ENCODE assay signal across 1 cellular context in the genomic region with DNA sequence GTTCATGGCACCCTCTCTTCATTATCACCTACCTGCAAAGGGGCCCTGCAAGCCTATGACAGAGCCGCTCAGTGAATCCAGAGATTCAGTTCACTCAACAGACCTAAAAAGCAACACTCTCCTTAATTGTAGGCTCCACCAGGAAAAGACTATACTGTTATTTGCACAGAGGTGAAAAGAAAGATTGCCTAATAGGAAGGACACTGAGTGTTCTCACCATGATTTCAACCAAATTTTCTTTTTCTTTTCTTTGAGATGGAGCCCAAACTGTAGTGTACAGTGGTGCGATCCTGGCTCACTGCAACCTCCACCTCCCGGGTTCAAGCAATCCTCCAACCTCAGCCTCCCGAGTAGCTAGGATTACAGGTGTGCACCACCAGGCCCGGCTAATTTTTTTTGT.
TF ChIP-seq lines count a peak whose summit lies in the region.

No MANE protein-coding gene starts in this region.

TF ChIP-seq in HepG2, 621 proteins besides CTCF, POLR2A, EP300 and RAD21 (continued from another document):
- TF ChIP-seq, protein P1, sequence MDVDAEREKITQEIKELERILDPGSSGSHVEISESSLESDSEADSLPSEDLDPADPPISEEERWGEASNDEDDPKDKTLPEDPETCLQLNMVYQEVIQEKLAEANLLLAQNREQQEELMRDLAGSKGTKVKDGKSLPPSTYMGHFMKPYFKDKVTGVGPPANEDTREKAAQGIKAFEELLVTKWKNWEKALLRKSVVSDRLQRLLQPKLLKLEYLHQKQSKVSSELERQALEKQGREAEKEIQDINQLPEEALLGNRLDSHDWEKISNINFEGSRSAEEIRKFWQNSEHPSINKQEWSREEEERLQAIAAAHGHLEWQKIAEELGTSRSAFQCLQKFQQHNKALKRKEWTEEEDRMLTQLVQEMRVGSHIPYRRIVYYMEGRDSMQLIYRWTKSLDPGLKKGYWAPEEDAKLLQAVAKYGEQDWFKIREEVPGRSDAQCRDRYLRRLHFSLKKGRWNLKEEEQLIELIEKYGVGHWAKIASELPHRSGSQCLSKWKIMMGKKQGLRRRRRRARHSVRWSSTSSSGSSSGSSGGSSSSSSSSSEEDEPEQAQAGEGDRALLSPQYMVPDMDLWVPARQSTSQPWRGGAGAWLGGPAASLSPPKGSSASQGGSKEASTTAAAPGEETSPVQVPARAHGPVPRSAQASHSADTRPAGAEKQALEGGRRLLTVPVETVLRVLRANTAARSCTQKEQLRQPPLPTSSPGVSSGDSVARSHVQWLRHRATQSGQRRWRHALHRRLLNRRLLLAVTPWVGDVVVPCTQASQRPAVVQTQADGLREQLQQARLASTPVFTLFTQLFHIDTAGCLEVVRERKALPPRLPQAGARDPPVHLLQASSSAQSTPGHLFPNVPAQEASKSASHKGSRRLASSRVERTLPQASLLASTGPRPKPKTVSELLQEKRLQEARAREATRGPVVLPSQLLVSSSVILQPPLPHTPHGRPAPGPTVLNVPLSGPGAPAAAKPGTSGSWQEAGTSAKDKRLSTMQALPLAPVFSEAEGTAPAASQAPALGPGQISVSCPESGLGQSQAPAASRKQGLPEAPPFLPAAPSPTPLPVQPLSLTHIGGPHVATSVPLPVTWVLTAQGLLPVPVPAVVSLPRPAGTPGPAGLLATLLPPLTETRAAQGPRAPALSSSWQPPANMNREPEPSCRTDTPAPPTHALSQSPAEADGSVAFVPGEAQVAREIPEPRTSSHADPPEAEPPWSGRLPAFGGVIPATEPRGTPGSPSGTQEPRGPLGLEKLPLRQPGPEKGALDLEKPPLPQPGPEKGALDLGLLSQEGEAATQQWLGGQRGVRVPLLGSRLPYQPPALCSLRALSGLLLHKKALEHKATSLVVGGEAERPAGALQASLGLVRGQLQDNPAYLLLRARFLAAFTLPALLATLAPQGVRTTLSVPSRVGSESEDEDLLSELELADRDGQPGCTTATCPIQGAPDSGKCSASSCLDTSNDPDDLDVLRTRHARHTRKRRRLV (CRISPR knock-in tag; IDR thresholded peaks at IDR 0.05): no peak
- TF ChIP-seq, protein P2, sequence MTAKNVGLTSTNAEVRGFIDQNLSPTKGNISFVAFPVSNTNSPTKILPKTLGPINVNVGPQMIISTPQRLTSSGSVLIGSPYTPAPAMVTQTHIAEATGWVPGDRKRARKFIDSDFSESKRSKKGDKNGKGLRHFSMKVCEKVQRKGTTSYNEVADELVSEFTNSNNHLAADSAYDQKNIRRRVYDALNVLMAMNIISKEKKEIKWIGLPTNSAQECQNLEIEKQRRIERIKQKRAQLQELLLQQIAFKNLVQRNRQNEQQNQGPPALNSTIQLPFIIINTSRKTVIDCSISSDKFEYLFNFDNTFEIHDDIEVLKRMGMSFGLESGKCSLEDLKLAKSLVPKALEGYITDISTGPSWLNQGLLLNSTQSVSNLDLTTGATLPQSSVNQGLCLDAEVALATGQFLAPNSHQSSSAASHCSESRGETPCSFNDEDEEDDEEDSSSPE (CRISPR knock-in tag; IDR thresholded peaks at IDR 0.05): no peak
- no peak for TF ChIP-seq HHEX (CRISPR knock-in tag; IDR thresholded peaks at IDR 0.05)
- TF ChIP-seq, protein P3, sequence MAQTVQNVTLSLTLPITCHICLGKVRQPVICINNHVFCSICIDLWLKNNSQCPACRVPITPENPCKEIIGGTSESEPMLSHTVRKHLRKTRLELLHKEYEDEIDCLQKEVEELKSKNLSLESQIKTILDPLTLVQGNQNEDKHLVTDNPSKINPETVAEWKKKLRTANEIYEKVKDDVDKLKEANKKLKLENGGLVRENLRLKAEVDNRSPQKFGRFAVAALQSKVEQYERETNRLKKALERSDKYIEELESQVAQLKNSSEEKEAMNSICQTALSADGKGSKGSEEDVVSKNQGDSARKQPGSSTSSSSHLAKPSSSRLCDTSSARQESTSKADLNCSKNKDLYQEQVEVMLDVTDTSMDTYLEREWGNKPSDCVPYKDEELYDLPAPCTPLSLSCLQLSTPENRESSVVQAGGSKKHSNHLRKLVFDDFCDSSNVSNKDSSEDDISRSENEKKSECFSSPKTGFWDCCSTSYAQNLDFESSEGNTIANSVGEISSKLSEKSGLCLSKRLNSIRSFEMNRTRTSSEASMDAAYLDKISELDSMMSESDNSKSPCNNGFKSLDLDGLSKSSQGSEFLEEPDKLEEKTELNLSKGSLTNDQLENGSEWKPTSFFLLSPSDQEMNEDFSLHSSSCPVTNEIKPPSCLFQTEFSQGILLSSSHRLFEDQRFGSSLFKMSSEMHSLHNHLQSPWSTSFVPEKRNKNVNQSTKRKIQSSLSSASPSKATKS (CRISPR knock-in tag; IDR thresholded peaks at IDR 0.05): no peak
- no peak for TF ChIP-seq ZBTB8A (CRISPR knock-in tag; IDR thresholded peaks at IDR 0.05; ENCODE audit: borderline replicate concordance, low read depth)
- no peak for TF ChIP-seq ZFP1 (CRISPR knock-in tag; IDR thresholded peaks at IDR 0.05)
- TF ChIP-seq, protein P4, sequence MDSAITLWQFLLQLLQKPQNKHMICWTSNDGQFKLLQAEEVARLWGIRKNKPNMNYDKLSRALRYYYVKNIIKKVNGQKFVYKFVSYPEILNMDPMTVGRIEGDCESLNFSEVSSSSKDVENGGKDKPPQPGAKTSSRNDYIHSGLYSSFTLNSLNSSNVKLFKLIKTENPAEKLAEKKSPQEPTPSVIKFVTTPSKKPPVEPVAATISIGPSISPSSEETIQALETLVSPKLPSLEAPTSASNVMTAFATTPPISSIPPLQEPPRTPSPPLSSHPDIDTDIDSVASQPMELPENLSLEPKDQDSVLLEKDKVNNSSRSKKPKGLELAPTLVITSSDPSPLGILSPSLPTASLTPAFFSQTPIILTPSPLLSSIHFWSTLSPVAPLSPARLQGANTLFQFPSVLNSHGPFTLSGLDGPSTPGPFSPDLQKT (CRISPR knock-in tag; IDR thresholded peaks at IDR 0.05; ENCODE audit: borderline replicate concordance): no peak
- no peak for TF ChIP-seq FOXO1 (CRISPR knock-in tag; IDR thresholded peaks at IDR 0.05)
- TF ChIP-seq SOX6 (IDR thresholded peaks at IDR 0.05): no peak
- 0 out of 2 replicates have a peak, but pooled peaks have one; percentile 4 for TF ChIP-seq SOX6 (CRISPR knock-in tag; IDR thresholded peaks at IDR 0.05)
- no peak for TF ChIP-seq PTBP1 (IDR thresholded peaks at IDR 0.05; ENCODE audit: low read depth, low read length, poor library complexity, severe bottlenecking)
- 0 out of 2 replicates have a peak, but pooled peaks have one; percentile 49 for TF ChIP-seq ZNF501 (CRISPR knock-in tag; IDR thresholded peaks at IDR 0.05)
- TF ChIP-seq TARDBP (CRISPR knock-in tag; IDR thresholded peaks at IDR 0.05): peak; percentile 30; the same call in 1 of the 2 replicates
- peak; percentile 51; the same call in 1 of the 2 replicates for TF ChIP-seq ZNF460 (CRISPR knock-in tag; IDR thresholded peaks at IDR 0.05; ENCODE audit: borderline replicate concordance)
- TF ChIP-seq, protein P5, sequence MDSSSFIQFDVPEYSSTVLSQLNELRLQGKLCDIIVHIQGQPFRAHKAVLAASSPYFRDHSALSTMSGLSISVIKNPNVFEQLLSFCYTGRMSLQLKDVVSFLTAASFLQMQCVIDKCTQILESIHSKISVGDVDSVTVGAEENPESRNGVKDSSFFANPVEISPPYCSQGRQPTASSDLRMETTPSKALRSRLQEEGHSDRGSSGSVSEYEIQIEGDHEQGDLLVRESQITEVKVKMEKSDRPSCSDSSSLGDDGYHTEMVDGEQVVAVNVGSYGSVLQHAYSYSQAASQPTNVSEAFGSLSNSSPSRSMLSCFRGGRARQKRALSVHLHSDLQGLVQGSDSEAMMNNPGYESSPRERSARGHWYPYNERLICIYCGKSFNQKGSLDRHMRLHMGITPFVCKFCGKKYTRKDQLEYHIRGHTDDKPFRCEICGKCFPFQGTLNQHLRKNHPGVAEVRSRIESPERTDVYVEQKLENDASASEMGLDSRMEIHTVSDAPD (CRISPR knock-in tag; IDR thresholded peaks at IDR 0.05): no peak
- no peak for TF ChIP-seq PHB2 (IDR thresholded peaks at IDR 0.05; ENCODE audit: partially characterized antibody)
- no peak for TF ChIP-seq MTF2 (CRISPR knock-in tag; IDR thresholded peaks at IDR 0.05; ENCODE audit: borderline replicate concordance)
- no peak for TF ChIP-seq ZNF773 (CRISPR knock-in tag; IDR thresholded peaks at IDR 0.05; ENCODE audit: borderline replicate concordance)
- no peak for TF ChIP-seq ZNF33B (CRISPR knock-in tag; IDR thresholded peaks at IDR 0.05)
- no peak for TF ChIP-seq ZNF776 (CRISPR knock-in tag; IDR thresholded peaks at IDR 0.05)
- TF ChIP-seq ZNF282 (IDR thresholded peaks at IDR 0.05; ENCODE audit: partially characterized antibody): no peak
- TF ChIP-seq ZNF329 (CRISPR knock-in tag; IDR thresholded peaks at IDR 0.05; ENCODE audit: low read depth): no peak
- TF ChIP-seq ZNF383 (CRISPR knock-in tag; IDR thresholded peaks at IDR 0.05; ENCODE audit: borderline replicate concordance): no peak
- TF ChIP-seq ZNF780A (CRISPR knock-in tag; IDR thresholded peaks at IDR 0.05): no peak
- no peak for TF ChIP-seq NFYB (CRISPR knock-in tag; IDR thresholded peaks at IDR 0.05)
- TF ChIP-seq ZNF253 (CRISPR knock-in tag; IDR thresholded peaks at IDR 0.05; ENCODE audit: borderline replicate concordance): no peak
- no peak for TF ChIP-seq KLF15 (CRISPR knock-in tag; IDR thresholded peaks at IDR 0.05; ENCODE audit: borderline replicate concordance)
- TF ChIP-seq ZNF468 (CRISPR knock-in tag; IDR thresholded peaks at IDR 0.05): no peak
- no peak for TF ChIP-seq SRSF1 (optimal IDR thresholded peaks at IDR 0.05; ENCODE audit: low read depth, low read length)
- TF ChIP-seq NFE2 (CRISPR knock-in tag; IDR thresholded peaks at IDR 0.05): no peak
- no peak for TF ChIP-seq NFKBIZ (CRISPR knock-in tag; IDR thresholded peaks at IDR 0.05)
- no peak for TF ChIP-seq SP2 (CRISPR knock-in tag; IDR thresholded peaks at IDR 0.05)
- TF ChIP-seq, protein P6, sequence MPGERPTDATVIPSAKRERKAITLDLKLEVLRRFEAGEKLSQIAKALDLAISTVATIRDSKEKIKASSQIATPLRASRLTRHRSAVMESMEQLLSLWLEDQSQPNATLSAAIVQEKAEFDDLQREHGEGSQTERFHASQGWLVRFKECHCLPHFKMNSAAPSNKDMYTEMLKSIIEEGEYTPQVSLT (CRISPR knock-in tag; IDR thresholded peaks at IDR 0.05; ENCODE audit: borderline replicate concordance, low read depth): no peak
- no peak for TF ChIP-seq ZNF788 (CRISPR knock-in tag; IDR thresholded peaks at IDR 0.05; ENCODE audit: borderline replicate concordance)
